Comparison of ENCODE assay signal across 1 cellular context in the genomic region with DNA sequence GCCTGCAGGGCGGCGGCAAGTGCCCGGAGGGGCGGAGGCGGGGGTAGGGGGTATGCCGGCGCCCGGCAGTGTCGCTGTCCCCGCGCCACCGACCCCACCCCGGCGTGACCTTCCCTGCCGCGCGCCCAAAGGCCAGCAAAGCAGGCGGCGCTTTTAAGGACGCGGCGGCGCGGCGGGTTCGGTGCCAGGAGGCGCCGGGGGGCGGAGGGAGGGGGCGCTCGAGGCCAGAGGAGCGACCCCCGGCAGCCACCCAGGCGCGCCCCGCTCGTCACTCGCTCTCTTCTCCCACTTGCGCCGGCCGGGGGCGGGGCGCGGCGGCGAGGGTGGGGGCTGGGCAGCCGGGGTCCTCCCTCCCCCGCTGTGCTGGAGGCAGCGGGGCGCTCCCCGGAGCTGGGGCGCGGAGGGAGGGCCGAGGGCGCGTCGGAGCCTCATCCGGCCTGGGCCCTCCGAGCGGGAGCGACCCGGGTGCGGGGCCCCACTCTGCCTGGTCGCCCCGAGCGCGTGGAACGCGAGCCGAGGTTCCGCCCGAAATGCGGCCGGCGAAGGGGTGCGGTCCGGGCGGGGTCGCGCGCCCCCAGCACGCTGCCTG.
TF ChIP-seq lines count a peak whose summit lies in the region.

No MANE protein-coding gene starts in this region.

TF ChIP-seq in K562, 482 proteins besides CTCF, POLR2A, EP300 and RAD21 (continued from another document):
- TF ChIP-seq, protein P1, sequence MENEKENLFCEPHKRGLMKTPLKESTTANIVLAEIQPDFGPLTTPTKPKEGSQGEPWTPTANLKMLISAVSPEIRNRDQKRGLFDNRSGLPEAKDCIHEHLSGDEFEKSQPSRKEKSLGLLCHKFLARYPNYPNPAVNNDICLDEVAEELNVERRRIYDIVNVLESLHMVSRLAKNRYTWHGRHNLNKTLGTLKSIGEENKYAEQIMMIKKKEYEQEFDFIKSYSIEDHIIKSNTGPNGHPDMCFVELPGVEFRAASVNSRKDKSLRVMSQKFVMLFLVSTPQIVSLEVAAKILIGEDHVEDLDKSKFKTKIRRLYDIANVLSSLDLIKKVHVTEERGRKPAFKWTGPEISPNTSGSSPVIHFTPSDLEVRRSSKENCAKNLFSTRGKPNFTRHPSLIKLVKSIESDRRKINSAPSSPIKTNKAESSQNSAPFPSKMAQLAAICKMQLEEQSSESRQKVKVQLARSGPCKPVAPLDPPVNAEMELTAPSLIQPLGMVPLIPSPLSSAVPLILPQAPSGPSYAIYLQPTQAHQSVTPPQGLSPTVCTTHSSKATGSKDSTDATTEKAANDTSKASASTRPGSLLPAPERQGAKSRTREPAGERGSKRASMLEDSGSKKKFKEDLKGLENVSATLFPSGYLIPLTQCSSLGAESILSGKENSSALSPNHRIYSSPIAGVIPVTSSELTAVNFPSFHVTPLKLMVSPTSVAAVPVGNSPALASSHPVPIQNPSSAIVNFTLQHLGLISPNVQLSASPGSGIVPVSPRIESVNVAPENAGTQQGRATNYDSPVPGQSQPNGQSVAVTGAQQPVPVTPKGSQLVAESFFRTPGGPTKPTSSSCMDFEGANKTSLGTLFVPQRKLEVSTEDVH (IDR thresholded peaks at IDR 0.05; ENCODE audit: low read depth, partially characterized antibody): no peak
- TF ChIP-seq PHF8 (IDR thresholded peaks at IDR 0.05; ENCODE audit: borderline replicate concordance, low read length): peak; percentile 61; the same call in 1 of the 2 replicates
- peak; percentile 85; the same call in 1 of the 2 replicates for TF ChIP-seq ZNF830 (CRISPR knock-in tag; IDR thresholded peaks at IDR 0.05)
